ENCODE assay signal across 1 cellular context in genomic region chr6:118893095-118893881, GRCh38.
A peak's percentile ranks its signal among the peaks of the same experiment; 100 is the strongest.
TF ChIP-seq lines count a peak whose summit lies in the region.

No MANE protein-coding gene starts in this region.

TF ChIP-seq in K562, 482 proteins besides CTCF, POLR2A, EP300 and RAD21 (continued from another document and continues in another):
- TF ChIP-seq, protein P1, sequence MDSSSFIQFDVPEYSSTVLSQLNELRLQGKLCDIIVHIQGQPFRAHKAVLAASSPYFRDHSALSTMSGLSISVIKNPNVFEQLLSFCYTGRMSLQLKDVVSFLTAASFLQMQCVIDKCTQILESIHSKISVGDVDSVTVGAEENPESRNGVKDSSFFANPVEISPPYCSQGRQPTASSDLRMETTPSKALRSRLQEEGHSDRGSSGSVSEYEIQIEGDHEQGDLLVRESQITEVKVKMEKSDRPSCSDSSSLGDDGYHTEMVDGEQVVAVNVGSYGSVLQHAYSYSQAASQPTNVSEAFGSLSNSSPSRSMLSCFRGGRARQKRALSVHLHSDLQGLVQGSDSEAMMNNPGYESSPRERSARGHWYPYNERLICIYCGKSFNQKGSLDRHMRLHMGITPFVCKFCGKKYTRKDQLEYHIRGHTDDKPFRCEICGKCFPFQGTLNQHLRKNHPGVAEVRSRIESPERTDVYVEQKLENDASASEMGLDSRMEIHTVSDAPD (CRISPR knock-in tag; IDR thresholded peaks at IDR 0.05): no peak
- TF ChIP-seq GTF2E2 (tag; IDR thresholded peaks at IDR 0.05) (no peak), SPI1 (IDR thresholded peaks at IDR 0.05; ENCODE audit: borderline replicate concordance, low read depth, low read length) (no peak), TOE1 (IDR thresholded peaks at IDR 0.05; ENCODE audit: borderline replicate concordance) (0 out of 2 replicates have a peak, but pooled peaks have one; percentile 9), TOE1 (CRISPR knock-in tag; IDR thresholded peaks at IDR 0.05; ENCODE audit: borderline replicate concordance, low read depth) (no peak), TEAD4 (IDR thresholded peaks at IDR 0.05; ENCODE audit: low read length) (peak; percentile 11; the same call in 1 of the 2 replicates), TEAD4 (CRISPR knock-in tag; IDR thresholded peaks at IDR 0.05; ENCODE audit: borderline replicate concordance) (no peak), HDAC2 (IDR thresholded peaks at IDR 0.05) (0 out of 2 replicates have a peak, but pooled peaks have one; percentile 42), SAP30 (IDR thresholded peaks at IDR 0.05; ENCODE audit: borderline replicate concordance, insufficient read depth, low read depth, low read length, poor library complexity, severe bottlenecking) (peak; percentile 38), NONO (IDR thresholded peaks at IDR 0.05; ENCODE audit: low read depth in 2 of 2, low read length in 1 of 2) (no peak), HDAC3 (IDR thresholded peaks at IDR 0.05; ENCODE audit: borderline replicate concordance, partially characterized antibody) (no peak), HNRNPL (IDR thresholded peaks at IDR 0.05; ENCODE audit: low read depth, low read length) (no peak), MAFK (IDR thresholded peaks at IDR 0.05; ENCODE audit: low read length) (peak; percentile 19; the same call in 1 of the 2 replicates), ZNF695 (CRISPR knock-in tag; IDR thresholded peaks at IDR 0.05) (no peak), NFXL1 (CRISPR knock-in tag; IDR thresholded peaks at IDR 0.05) (0 out of 2 replicates have a peak, but pooled peaks have one; percentile 43), MAZ (CRISPR knock-in tag; conservative IDR thresholded peaks at IDR 0.05 in 1 of 2, IDR thresholded peaks at IDR 0.05 in 1 of 2) (0 out of 4 replicates have a peak, but pooled peaks of 1 of the 2 experiments have one; percentile 60), MLX (CRISPR knock-in tag; conservative IDR thresholded peaks at IDR 0.05) (no peak), KDM4B (IDR thresholded peaks at IDR 0.05; ENCODE audit: borderline replicate concordance in 2 of 2, low read depth in 1 of 2) (no peak), ELK3 (CRISPR knock-in tag; IDR thresholded peaks at IDR 0.05) (no peak), BACH1 (tag; IDR thresholded peaks at IDR 0.05) (no peak), RBM39 (optimal IDR thresholded peaks at IDR 0.05; ENCODE audit: low read depth, low read length) (no peak), POLR3G (IDR thresholded peaks at IDR 0.05; ENCODE audit: extremely low read depth, insufficient read length, insufficient replicate concordance) (no peak), VEZF1 (CRISPR knock-in tag; IDR thresholded peaks at IDR 0.05) (no peak; the same call in 1 of the 2 replicates), ETV6 (IDR thresholded peaks at IDR 0.05; ENCODE audit: borderline replicate concordance in 1 of 2, low read depth in 2 of 2, low read length in 1 of 2) (no peak), ETV6 (CRISPR knock-in tag; IDR thresholded peaks at IDR 0.05; ENCODE audit: borderline replicate concordance) (no peak), SAFB2 (IDR thresholded peaks at IDR 0.05; ENCODE audit: borderline replicate concordance, low read depth, low read length, severe bottlenecking) (no peak), BCL6 (CRISPR knock-in tag; IDR thresholded peaks at IDR 0.05) (no peak), ELF2 (CRISPR knock-in tag; IDR thresholded peaks at IDR 0.05) (no peak), RBM25 (IDR thresholded peaks at IDR 0.05; ENCODE audit: low read depth, low read length, severe bottlenecking) (no peak), POLR2B (IDR thresholded peaks at IDR 0.05; ENCODE audit: low read depth, partially characterized antibody) (no peak), SRF (CRISPR knock-in tag; IDR thresholded peaks at IDR 0.05) (no peak), ZNF717 (CRISPR knock-in tag; IDR thresholded peaks at IDR 0.05) (no peak), HNRNPK (IDR thresholded peaks at IDR 0.05; ENCODE audit: low read depth, low read length, poor library complexity, severe bottlenecking) (no peak), CBX5 (IDR thresholded peaks at IDR 0.05; ENCODE audit: borderline replicate concordance, low read depth) (no peak), ZNF445 (CRISPR knock-in tag; IDR thresholded peaks at IDR 0.05; ENCODE audit: low read depth) (no peak), ZNF431 (CRISPR knock-in tag; IDR thresholded peaks at IDR 0.05) (no peak), GATAD2A (IDR thresholded peaks at IDR 0.05) (no peak), TEAD2 (tag; IDR thresholded peaks at IDR 0.05) (0 out of 2 replicates have a peak, but pooled peaks have one; percentile 1), NCOR1 (IDR thresholded peaks at IDR 0.05) (no peak), PYGO2 (tag; IDR thresholded peaks at IDR 0.05) (no peak), HES1 (IDR thresholded peaks at IDR 0.05; ENCODE audit: low read depth) (0 out of 2 replicates have a peak, but pooled peaks have one; percentile 26), MCM7 (IDR thresholded peaks at IDR 0.05) (no peak), ATF2 (CRISPR knock-in tag; IDR thresholded peaks at IDR 0.05) (no peak), HNRNPH1 (optimal IDR thresholded peaks at IDR 0.05; ENCODE audit: low read depth, low read length) (no peak), ARID2 (IDR thresholded peaks at IDR 0.05) (no peak), MEF2D (tag; conservative IDR thresholded peaks at IDR 0.05; ENCODE audit: low read depth) (no peak), RBBP5 (IDR thresholded peaks at IDR 0.05; ENCODE audit: borderline replicate concordance, insufficient read depth, low read length, poor library complexity, severe bottlenecking) (no peak)
- TF ChIP-seq, protein P2, sequence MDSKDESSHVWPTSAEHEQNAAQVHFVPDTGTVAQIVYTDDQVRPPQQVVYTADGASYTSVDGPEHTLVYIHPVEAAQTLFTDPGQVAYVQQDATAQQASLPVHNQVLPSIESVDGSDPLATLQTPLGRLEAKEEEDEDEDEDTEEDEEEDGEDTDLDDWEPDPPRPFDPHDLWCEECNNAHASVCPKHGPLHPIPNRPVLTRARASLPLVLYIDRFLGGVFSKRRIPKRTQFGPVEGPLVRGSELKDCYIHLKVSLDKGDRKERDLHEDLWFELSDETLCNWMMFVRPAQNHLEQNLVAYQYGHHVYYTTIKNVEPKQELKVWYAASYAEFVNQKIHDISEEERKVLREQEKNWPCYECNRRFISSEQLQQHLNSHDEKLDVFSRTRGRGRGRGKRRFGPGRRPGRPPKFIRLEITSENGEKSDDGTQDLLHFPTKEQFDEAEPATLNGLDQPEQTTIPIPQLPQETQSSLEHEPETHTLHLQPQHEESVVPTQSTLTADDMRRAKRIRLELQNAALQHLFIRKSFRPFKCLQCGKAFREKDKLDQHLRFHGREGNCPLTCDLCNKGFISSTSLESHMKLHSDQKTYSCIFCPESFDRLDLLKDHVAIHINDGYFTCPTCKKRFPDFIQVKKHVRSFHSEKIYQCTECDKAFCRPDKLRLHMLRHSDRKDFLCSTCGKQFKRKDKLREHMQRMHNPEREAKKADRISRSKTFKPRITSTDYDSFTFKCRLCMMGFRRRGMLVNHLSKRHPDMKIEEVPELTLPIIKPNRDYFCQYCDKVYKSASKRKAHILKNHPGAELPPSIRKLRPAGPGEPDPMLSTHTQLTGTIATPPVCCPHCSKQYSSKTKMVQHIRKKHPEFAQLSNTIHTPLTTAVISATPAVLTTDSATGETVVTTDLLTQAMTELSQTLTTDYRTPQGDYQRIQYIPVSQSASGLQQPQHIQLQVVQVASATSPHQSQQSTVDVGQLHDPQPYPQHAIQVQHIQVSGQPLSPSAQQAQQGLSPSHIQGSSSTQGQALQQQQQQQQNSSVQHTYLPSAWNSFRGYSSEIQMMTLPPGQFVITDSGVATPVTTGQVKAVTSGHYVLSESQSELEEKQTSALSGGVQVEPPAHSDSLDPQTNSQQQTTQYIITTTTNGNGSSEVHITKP (IDR thresholded peaks at IDR 0.05; ENCODE audit: partially characterized antibody): no peak
- TF ChIP-seq, protein P3, sequence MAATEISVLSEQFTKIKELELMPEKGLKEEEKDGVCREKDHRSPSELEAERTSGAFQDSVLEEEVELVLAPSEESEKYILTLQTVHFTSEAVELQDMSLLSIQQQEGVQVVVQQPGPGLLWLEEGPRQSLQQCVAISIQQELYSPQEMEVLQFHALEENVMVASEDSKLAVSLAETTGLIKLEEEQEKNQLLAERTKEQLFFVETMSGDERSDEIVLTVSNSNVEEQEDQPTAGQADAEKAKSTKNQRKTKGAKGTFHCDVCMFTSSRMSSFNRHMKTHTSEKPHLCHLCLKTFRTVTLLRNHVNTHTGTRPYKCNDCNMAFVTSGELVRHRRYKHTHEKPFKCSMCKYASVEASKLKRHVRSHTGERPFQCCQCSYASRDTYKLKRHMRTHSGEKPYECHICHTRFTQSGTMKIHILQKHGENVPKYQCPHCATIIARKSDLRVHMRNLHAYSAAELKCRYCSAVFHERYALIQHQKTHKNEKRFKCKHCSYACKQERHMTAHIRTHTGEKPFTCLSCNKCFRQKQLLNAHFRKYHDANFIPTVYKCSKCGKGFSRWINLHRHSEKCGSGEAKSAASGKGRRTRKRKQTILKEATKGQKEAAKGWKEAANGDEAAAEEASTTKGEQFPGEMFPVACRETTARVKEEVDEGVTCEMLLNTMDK (IDR thresholded peaks at IDR 0.05; ENCODE audit: borderline replicate concordance, insufficient read depth, low read depth, low read length, poor library complexity, severe bottlenecking): no peak
- TF ChIP-seq, protein P4, sequence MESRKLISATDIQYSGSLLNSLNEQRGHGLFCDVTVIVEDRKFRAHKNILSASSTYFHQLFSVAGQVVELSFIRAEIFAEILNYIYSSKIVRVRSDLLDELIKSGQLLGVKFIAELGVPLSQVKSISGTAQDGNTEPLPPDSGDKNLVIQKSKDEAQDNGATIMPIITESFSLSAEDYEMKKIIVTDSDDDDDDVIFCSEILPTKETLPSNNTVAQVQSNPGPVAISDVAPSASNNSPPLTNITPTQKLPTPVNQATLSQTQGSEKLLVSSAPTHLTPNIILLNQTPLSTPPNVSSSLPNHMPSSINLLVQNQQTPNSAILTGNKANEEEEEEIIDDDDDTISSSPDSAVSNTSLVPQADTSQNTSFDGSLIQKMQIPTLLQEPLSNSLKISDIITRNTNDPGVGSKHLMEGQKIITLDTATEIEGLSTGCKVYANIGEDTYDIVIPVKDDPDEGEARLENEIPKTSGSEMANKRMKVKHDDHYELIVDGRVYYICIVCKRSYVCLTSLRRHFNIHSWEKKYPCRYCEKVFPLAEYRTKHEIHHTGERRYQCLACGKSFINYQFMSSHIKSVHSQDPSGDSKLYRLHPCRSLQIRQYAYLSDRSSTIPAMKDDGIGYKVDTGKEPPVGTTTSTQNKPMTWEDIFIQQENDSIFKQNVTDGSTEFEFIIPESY (CRISPR knock-in tag; IDR thresholded peaks at IDR 0.05): no peak
- TF ChIP-seq, protein P5, sequence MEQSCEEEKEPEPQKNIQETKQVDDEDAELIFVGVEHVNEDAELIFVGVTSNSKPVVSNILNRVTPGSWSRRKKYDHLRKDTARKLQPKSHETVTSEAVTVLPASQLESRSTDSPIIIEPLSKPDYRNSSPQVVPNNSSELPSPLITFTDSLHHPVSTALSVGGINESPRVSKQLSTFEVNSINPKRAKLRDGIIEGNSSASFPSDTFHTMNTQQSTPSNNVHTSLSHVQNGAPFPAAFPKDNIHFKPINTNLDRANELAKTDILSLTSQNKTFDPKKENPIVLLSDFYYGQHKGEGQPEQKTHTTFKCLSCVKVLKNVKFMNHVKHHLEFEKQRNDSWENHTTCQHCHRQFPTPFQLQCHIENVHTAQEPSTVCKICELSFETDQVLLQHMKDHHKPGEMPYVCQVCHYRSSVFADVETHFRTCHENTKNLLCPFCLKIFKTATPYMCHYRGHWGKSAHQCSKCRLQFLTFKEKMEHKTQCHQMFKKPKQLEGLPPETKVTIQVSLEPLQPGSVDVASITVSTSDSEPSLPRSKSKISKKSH (CRISPR knock-in tag; IDR thresholded peaks at IDR 0.05): no peak
- TF ChIP-seq, protein P6, sequence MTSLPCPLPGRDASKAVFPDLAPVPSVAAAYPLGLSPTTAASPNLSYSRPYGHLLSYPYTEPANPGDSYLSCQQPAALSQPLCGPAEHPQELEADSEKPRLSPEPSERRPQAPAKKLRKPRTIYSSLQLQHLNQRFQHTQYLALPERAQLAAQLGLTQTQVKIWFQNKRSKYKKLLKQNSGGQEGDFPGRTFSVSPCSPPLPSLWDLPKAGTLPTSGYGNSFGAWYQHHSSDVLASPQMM (CRISPR knock-in tag; IDR thresholded peaks at IDR 0.05): no peak
